In genomic region chr13:46304546-46304945, GRCh38 we compare ENCODE assay signal across 21 cellular contexts.
"Had no signal": no experiment of that assay in that cellular context is flagged by ENCODE, and none has a peak within 500 bp of the region (broad histone marks: within the 10 kb centered on the region; RNA-seq: fewer than 3 reads in every experiment).

No MANE protein-coding gene starts in this region.

- H3K27me3 ChIP-seq: upper lobe of left lung had no signal

- H3K27me3 Mint-ChIP-seq: activated CD4-positive, alpha-beta T cell treated with anti-CD3 and anti-CD28 coated beads, Interleukin-2, amount 10 ng/mL, durations not matched to agents 7 days and 5 days; activated naive CD4-positive, alpha-beta T cell treated with anti-CD3 and anti-CD28 coated beads, Interleukin-2, amount 10 ng/mL, durations not matched to agents 7 days and 5 days had no signal

- H3K4me1 Mint-ChIP-seq: brain, mesothelial cell of epicardium, nephron progenitor cell had no signal

- H3K36me3 Mint-ChIP-seq: brain had no signal

- ATAC-seq: left ventricle myocardium superior, right cardiac atrium had no signal

- H3K9me3 ChIP-seq: thoracic aorta had no signal

- H3K27ac ChIP-seq: parathyroid adenoma, thoracic aorta, WERI-Rb-1 had no signal

- H3K4me3 Mint-ChIP-seq: activated CD4-positive, alpha-beta T cell treated with anti-CD3 and anti-CD28 coated beads, Interleukin-2, amount 10 ng/mL, durations not matched to agents 7 days and 5 days; activated naive CD4-positive, alpha-beta T cell treated with anti-CD3 and anti-CD28 coated beads, Interleukin-2, amount 10 ng/mL, durations not matched to agents 7 days and 5 days; brain; mesothelial cell of epicardium; nephron progenitor cell had no signal

- H3K27ac Mint-ChIP-seq: brain, mesothelial cell of epicardium, nephron progenitor cell had no signal

- DNase-seq: activated CD4-positive, alpha-beta T cell treated with anti-CD3 and anti-CD28 coated beads, Interleukin-2, amount 10 ng/mL, durations not matched to agents 7 days and 5 days; activated CD4-positive, CD25-positive, alpha-beta regulatory T cell treated with anti-CD3 and anti-CD28 coated beads, Interleukin-2, amount 50 U/mL, for 72 hours; activated effector memory CD4-positive, alpha-beta T cell treated with Interleukin-2 at 50 U/mL for 16 hours; activated naive CD4-positive, alpha-beta T cell treated with anti-CD3 and anti-CD28 coated beads, Interleukin-2, amount 10 ng/mL, durations not matched to agents 7 days and 5 days; activated T-cell treated with anti-CD3 and anti-CD28 coated beads, Interleukin-2, amount 50 U/mL, for 48 hours; aorta; effector memory CD4-positive, alpha-beta T cell; glutamatergic neuron; hippocampal formation; left ventricle myocardium superior; mammary epithelial cell; nephron progenitor cell; right cardiac atrium; stimulated activated CD4-positive, alpha-beta T cell treated with anti-CD3 and anti-CD28 coated beads, Interleukin-1b, Interleukin-23, amount 100 ng/mL, for 48 hours; T-helper 1 cell; upper lobe of left lung; WERI-Rb-1 had no signal
